Comparison of ENCODE assay signal across 8 cellular contexts in the genomic region with DNA sequence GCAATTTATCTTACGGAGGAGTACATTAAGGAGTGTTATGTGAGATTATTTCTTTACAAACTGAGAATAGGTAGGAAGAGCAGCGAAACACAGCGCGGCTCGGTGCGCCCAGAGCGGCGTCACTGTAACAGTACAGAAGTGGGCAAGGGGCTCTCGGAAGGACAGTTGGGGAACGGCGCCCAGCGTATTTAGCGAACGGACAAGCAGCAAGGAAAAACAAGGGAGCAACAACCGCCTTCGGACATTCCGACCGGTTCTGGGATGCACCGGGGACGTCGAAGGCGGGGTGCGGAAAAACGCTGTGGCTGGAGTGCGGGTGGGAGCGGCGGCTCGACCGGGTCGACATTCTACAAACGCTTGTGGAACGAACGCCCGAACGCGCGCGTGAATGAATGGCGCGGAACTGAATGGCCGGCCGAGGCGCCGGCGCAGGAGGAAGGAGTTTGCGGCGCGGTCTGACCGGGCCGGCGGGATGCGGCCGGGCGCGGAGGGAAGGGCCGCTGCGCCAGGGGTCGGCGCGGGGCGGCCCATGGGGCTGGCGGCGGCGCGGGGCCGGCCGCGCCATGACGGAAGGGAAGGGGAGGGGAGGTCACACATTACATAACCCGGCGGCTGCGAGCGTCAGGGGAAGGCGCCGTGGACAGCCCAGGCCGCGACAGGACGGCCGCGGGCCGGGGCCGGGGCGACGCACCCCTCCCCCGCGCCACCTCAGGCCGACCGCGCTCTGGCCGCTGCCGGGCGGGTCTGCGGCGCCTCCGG. TPM values are rescaled to one million over a fixed set of nuclear protein-coding genes. Genes with fewer than 3 reads are reported as not detected.
DNase-seq lines count a peak whose midpoint lies in the region; ATAC-seq lines count a peak whose summit lies in the region.

No MANE protein-coding gene starts in this region.

- CTCF ChIA-PET in activated CD4-positive, alpha-beta memory T cell treated with anti-CD3 and anti-CD28 coated beads for 36 hours (lab: Charles Lee), result no interaction called here

- peak overlapping the region; percentile 97 for H3K4me3 Mint-ChIP-seq in activated CD4-positive, alpha-beta memory T cell treated with anti-CD3 and anti-CD28 coated beads for 36 hours
- H3K4me3 Mint-ChIP-seq in effector memory CD8-positive, alpha-beta T cell, result peak overlapping the region; percentile 97
- peak overlapping the region; percentile 99 for H3K4me3 Mint-ChIP-seq in memory B cell

- H3K9me3 Mint-ChIP-seq in activated CD4-positive, alpha-beta memory T cell treated with anti-CD3 and anti-CD28 coated beads for 36 hours, result no peaks in the 10 kb centered on the region
- no peaks in the 10 kb centered on the region for H3K9me3 Mint-ChIP-seq in effector memory CD8-positive, alpha-beta T cell
- no peaks in the 10 kb centered on the region for H3K9me3 Mint-ChIP-seq in memory B cell

- peaks cover 38% of the 10 kb centered on the region for H3K4me1 Mint-ChIP-seq in activated CD4-positive, alpha-beta memory T cell treated with anti-CD3 and anti-CD28 coated beads for 36 hours (ENCODE audit: low read depth)
- peaks cover 24% of the 10 kb centered on the region in 2 donors for H3K4me1 Mint-ChIP-seq in effector memory CD8-positive, alpha-beta T cell (ENCODE audit: low read depth in 2 of 2)
- H3K4me1 Mint-ChIP-seq in memory B cell, result peaks cover 27% of the 10 kb centered on the region

- DNase-seq in DMS 273 (lab: John Stamatoyannopoulos, UW; ENCODE audit: unreplicated experiment) (peak; percentile 79), DMS 273 treated with DMSO at 0.1 percent for 48 hours (lab: John Stamatoyannopoulos, UW) (no peak), NCI-H146 (lab: John Stamatoyannopoulos, UW) (peak; percentile 70), memory B cell (ENCODE audit: low spot score in 2 of 2) (peak; percentile 4 to 42)
- peak; percentile 62 for DNase-seq in activated CD4-positive, alpha-beta memory T cell treated with anti-CD3 and anti-CD28 coated beads for 36 hours
- peak; percentile 32 to 37 (median 34) for DNase-seq in effector memory CD8-positive, alpha-beta T cell
- DNase-seq in stimulated activated CD8-positive, alpha-beta memory T cell treated with anti-CD3 and anti-CD28 coated beads, Interleukin-15, amount 100 ng/mL, for 48 hours (ENCODE audit: low read depth in 2 of 2), result peak; percentile 18 to 31

- POLR2A ChIA-PET in activated CD4-positive, alpha-beta memory T cell treated with anti-CD3 and anti-CD28 coated beads for 36 hours (lab: Charles Lee), result no interaction called here

- H3K27ac Mint-ChIP-seq in activated CD4-positive, alpha-beta memory T cell treated with anti-CD3 and anti-CD28 coated beads for 36 hours, result peak overlapping the region; percentile 91
- H3K27ac Mint-ChIP-seq in effector memory CD8-positive, alpha-beta T cell, result peak overlapping the region; percentile 95 to 99
- peak overlapping the region; percentile 93 for H3K27ac Mint-ChIP-seq in memory B cell

- intact Hi-C loops in activated CD4-positive, alpha-beta memory T cell treated with anti-CD3 and anti-CD28 coated beads for 36 hours (cut with micrococcal nuclease), result loop anchor here (10.0 kb wide), 1 partner anchor 54 kb away; no protein-coding TSS in a partner anchor

- no peaks in the 10 kb centered on the region for H3K27me3 Mint-ChIP-seq in activated CD4-positive, alpha-beta memory T cell treated with anti-CD3 and anti-CD28 coated beads for 36 hours
- H3K27me3 Mint-ChIP-seq in effector memory CD8-positive, alpha-beta T cell, result no peaks in the 10 kb centered on the region
- H3K27me3 Mint-ChIP-seq in memory B cell, result peaks cover 4% of the 10 kb centered on the region

- H3K36me3 Mint-ChIP-seq in activated CD4-positive, alpha-beta memory T cell treated with anti-CD3 and anti-CD28 coated beads for 36 hours, result peaks cover 4% of the 10 kb centered on the region
- peaks cover 29% of the 10 kb centered on the region for H3K36me3 Mint-ChIP-seq in effector memory CD8-positive, alpha-beta T cell (ENCODE audit: insufficient read depth)
- H3K36me3 Mint-ChIP-seq in memory B cell, result peaks cover 3% of the 10 kb centered on the region

- peak; percentile 34 for ATAC-seq in HG02610 (IDR thresholded peaks at IDR 0.05; ENCODE audit: unreplicated experiment)
- ATAC-seq in effector memory CD8-positive, alpha-beta T cell (replicated peaks), result peak; percentile 41
- peak; percentile 20 for ATAC-seq in memory B cell (ENCODE audit: low read depth)

RNA-seq across cellular contexts. Expression of gene REV1, which starts 0.6 kb away (rescaled TPM):
- total RNA-seq in activated CD4-positive, alpha-beta memory T cell treated with anti-CD3 and anti-CD28 coated beads for 36 hours, result 10 to 100 TPM; 22.6 to 30.6 TPM
